ENCODE assay signal across 13 cellular contexts in genomic region chr10:54368984-54369383, GRCh38.
"Had no signal": no experiment of that assay in that cellular context is flagged by ENCODE, and none has a peak within 500 bp of the region (broad histone marks: within the 10 kb centered on the region; RNA-seq: fewer than 3 reads in every experiment).

No MANE protein-coding gene starts in this region.

- H3K36me3 Mint-ChIP-seq: activated naive CD8-positive, alpha-beta T cell treated with anti-CD3 and anti-CD28 coated beads, Interleukin-2, amount 10 ng/mL, durations not matched to agents 7 days and 5 days; brain; naive thymus-derived CD8-positive, alpha-beta T cell; stimulated activated naive B cell treated with anti-CD40 and anti-IgM and Interleukin-4, amounts not matched to agents 10 μg/mL and 1 μg/mL and 100 μg/mL, for 72 hours had no signal

- H3K4me3 Mint-ChIP-seq: activated naive CD8-positive, alpha-beta T cell treated with anti-CD3 and anti-CD28 coated beads, Interleukin-2, amount 10 ng/mL, durations not matched to agents 7 days and 5 days; brain; central memory CD8-positive, alpha-beta T cell; naive thymus-derived CD8-positive, alpha-beta T cell; stimulated activated naive B cell treated with anti-CD40 and anti-IgM and Interleukin-4, amounts not matched to agents 10 μg/mL and 1 μg/mL and 100 μg/mL, for 72 hours had no signal

- DNase-seq: activated CD4-positive, CD25-positive, alpha-beta regulatory T cell treated with anti-CD3 and anti-CD28 coated beads, Interleukin-2, amount 50 U/mL, for 72 hours; activated naive CD4-positive, alpha-beta T cell; activated naive CD8-positive, alpha-beta T cell treated with anti-CD3 and anti-CD28 coated beads, Interleukin-2, amount 10 ng/mL, durations not matched to agents 7 days and 5 days; activated T-cell treated with anti-CD3 and anti-CD28 coated beads for 4 hours; left ventricle myocardium inferior; naive thymus-derived CD8-positive, alpha-beta T cell; posterior cingulate gyrus; stimulated activated CD4-positive, alpha-beta T cell treated with anti-CD3 and anti-CD28 coated beads, Interleukin-2, amount 100 ng/mL, for 48 hours; stimulated activated naive B cell treated with anti-CD40 and anti-IgM and Interleukin-4, amounts not matched to agents 10 μg/mL and 1 μg/mL and 100 μg/mL, for 72 hours; thyroid gland; uterus had no signal

- H3K9me3 Mint-ChIP-seq: activated naive CD8-positive, alpha-beta T cell treated with anti-CD3 and anti-CD28 coated beads, Interleukin-2, amount 10 ng/mL, durations not matched to agents 7 days and 5 days; brain; stimulated activated naive B cell treated with anti-CD40 and anti-IgM and Interleukin-4, amounts not matched to agents 10 μg/mL and 1 μg/mL and 100 μg/mL, for 72 hours had no signal

- H3K27me3 Mint-ChIP-seq: activated naive CD8-positive, alpha-beta T cell treated with anti-CD3 and anti-CD28 coated beads, Interleukin-2, amount 10 ng/mL, durations not matched to agents 7 days and 5 days; brain; central memory CD8-positive, alpha-beta T cell; naive thymus-derived CD8-positive, alpha-beta T cell; stimulated activated naive B cell treated with anti-CD40 and anti-IgM and Interleukin-4, amounts not matched to agents 10 μg/mL and 1 μg/mL and 100 μg/mL, for 72 hours had no signal

- ATAC-seq: naive thymus-derived CD8-positive, alpha-beta T cell; stimulated activated naive B cell treated with anti-CD40 and anti-IgM and Interleukin-4, amounts not matched to agents 10 μg/mL and 1 μg/mL and 100 μg/mL, for 72 hours had no signal

- H3K4me1 Mint-ChIP-seq: activated naive CD8-positive, alpha-beta T cell treated with anti-CD3 and anti-CD28 coated beads, Interleukin-2, amount 10 ng/mL, durations not matched to agents 7 days and 5 days; brain; central memory CD8-positive, alpha-beta T cell; naive thymus-derived CD8-positive, alpha-beta T cell; stimulated activated naive B cell treated with anti-CD40 and anti-IgM and Interleukin-4, amounts not matched to agents 10 μg/mL and 1 μg/mL and 100 μg/mL, for 72 hours had no signal

- H3K27ac Mint-ChIP-seq: activated naive CD8-positive, alpha-beta T cell treated with anti-CD3 and anti-CD28 coated beads, Interleukin-2, amount 10 ng/mL, durations not matched to agents 7 days and 5 days; brain; naive thymus-derived CD8-positive, alpha-beta T cell; stimulated activated naive B cell treated with anti-CD40 and anti-IgM and Interleukin-4, amounts not matched to agents 10 μg/mL and 1 μg/mL and 100 μg/mL, for 72 hours had no signal
